Comparison of ENCODE assay signal across 18 cellular contexts in genomic region chr6:156980948-156981347, GRCh38.
DNase-seq lines count a peak whose midpoint lies in the region; ATAC-seq and TF ChIP-seq lines count a peak whose summit lies in the region.
"Had no signal": no experiment of that assay in that cellular context is flagged by ENCODE, and none has a peak within 500 bp of the region (broad histone marks: within the 10 kb centered on the region; RNA-seq: fewer than 3 reads in every experiment).

No MANE protein-coding gene starts in this region.

- no peaks in the 10 kb centered on the region for H3K9me2 ChIP-seq in OCI-LY7 (ENCODE audit: insufficient read depth, low read length)

- no peak overlapping the region for H2AFZ ChIP-seq in OCI-LY7 (ENCODE audit: low read length)
- H2AFZ ChIP-seq: hepatocyte had no signal

- no peak for ATAC-seq in natural killer cell
- no peak for ATAC-seq in natural killer cell treated with Interleukin-12 subunit alpha and Interleukin-12 subunit beta and Interleukin-15 and Interleukin-18, amount 100 ng/mL, for 72 hours
- no peak for ATAC-seq in memory B cell (ENCODE audit: low read depth)
- no peak for ATAC-seq in HG03342 (IDR thresholded peaks at IDR 0.05; ENCODE audit: unreplicated experiment)
- ATAC-seq: activated naive CD4-positive, alpha-beta T cell treated with anti-CD3 and anti-CD28 coated beads, Interleukin-2, amount 50 U/mL, for 72 hours; sciatic nerve had no signal

- H3K9me3 Mint-ChIP-seq in natural killer cell (no peaks in the 10 kb centered on the region), memory B cell (no peaks in the 10 kb centered on the region)
- H3K9me3 Mint-ChIP-seq in natural killer cell treated with Interleukin-12 subunit alpha and Interleukin-12 subunit beta and Interleukin-15 and Interleukin-18, amount 100 ng/mL, for 72 hours = no peaks in the 10 kb centered on the region
- H3K9me3 Mint-ChIP-seq: activated naive CD4-positive, alpha-beta T cell treated with anti-CD3 and anti-CD28 coated beads, Interleukin-2, amount 50 U/mL, for 72 hours; activated T-cell treated with anti-CD3 and anti-CD28 coated beads, Interleukin-2, amount 50 U/mL, for 24 hours had no signal

- no peaks in the 10 kb centered on the region for H3K27me3 Mint-ChIP-seq in natural killer cell (ENCODE audit: low read depth in 2 of 2)
- H3K27me3 Mint-ChIP-seq in natural killer cell treated with Interleukin-12 subunit alpha and Interleukin-12 subunit beta and Interleukin-15 and Interleukin-18, amount 100 ng/mL, for 72 hours = no peaks in the 10 kb centered on the region
- no peaks in the 10 kb centered on the region for H3K27me3 Mint-ChIP-seq in memory B cell
- H3K27me3 Mint-ChIP-seq: activated T-cell treated with anti-CD3 and anti-CD28 coated beads, Interleukin-2, amount 50 U/mL, for 24 hours had no signal

- H4K20me1 ChIP-seq in OCI-LY7 (ENCODE audit: insufficient read depth, low read length) = no peaks in the 10 kb centered on the region

- H3K4me3 Mint-ChIP-seq in natural killer cell (no peak overlapping the region), memory B cell (no peak overlapping the region)
- H3K4me3 Mint-ChIP-seq in natural killer cell treated with Interleukin-12 subunit alpha and Interleukin-12 subunit beta and Interleukin-15 and Interleukin-18, amount 100 ng/mL, for 72 hours = no peak overlapping the region
- H3K4me3 Mint-ChIP-seq: activated T-cell treated with anti-CD3 and anti-CD28 coated beads, Interleukin-2, amount 50 U/mL, for 24 hours had no signal

- peaks cover 90% of the 10 kb centered on the region for H3K4me1 ChIP-seq in OCI-LY7 (ENCODE audit: insufficient read depth, low read length, poor library complexity, severe bottlenecking)

- TF ChIP-seq CTCF in natural killer cell (IDR thresholded peaks at IDR 0.05) = no peak
- no peak for TF ChIP-seq CTCF in OCI-LY7 (conservative IDR thresholded peaks at IDR 0.05; ENCODE audit: low read length)

- H3K4me1 Mint-ChIP-seq in natural killer cell (peaks cover 84 to 88% of the 10 kb centered on the region in 2 donors), memory B cell (peaks cover 62% of the 10 kb centered on the region)
- H3K4me1 Mint-ChIP-seq in natural killer cell treated with Interleukin-12 subunit alpha and Interleukin-12 subunit beta and Interleukin-15 and Interleukin-18, amount 100 ng/mL, for 72 hours (ENCODE audit: low read depth in 2 of 2) = peaks cover 63 to 64% of the 10 kb centered on the region in 2 donors

- H3K36me3 ChIP-seq in OCI-LY7 (ENCODE audit: insufficient read depth, low read length) = no peaks in the 10 kb centered on the region
- H3K36me3 ChIP-seq: neutrophil had no signal

- DNase-seq in natural killer cell (no peak), OCI-LY7 (ENCODE audit: low spot score) (no peak), memory B cell (ENCODE audit: low spot score in 2 of 2) (no peak), D341Med (ENCODE audit: low spot score) (no peak), NCI-H187 treated with DMSO at 0.1 percent for 48 hours (lab: John Stamatoyannopoulos, UW) (no peak), substantia nigra (lab: John Stamatoyannopoulos, UW) (no peak)
- no peak for DNase-seq in natural killer cell treated with Interleukin-12 subunit alpha and Interleukin-12 subunit beta and Interleukin-15 and Interleukin-18, amount 100 ng/mL, for 72 hours (ENCODE audit: low spot score)
- DNase-seq: activated CD4-positive, alpha-beta T cell treated with anti-CD3 and anti-CD28 coated beads, Interleukin-2, amount 50 U/mL, for 4 hours; activated T-cell treated with anti-CD3 and anti-CD28 coated beads, Interleukin-2, amount 50 U/mL, for 24 hours; Calu3; GDM1; H7; RPMI8226 had no signal

- H3K79me2 ChIP-seq in OCI-LY7 (ENCODE audit: insufficient read depth, low read depth, low read length) = peaks cover 97% of the 10 kb centered on the region

- intact Hi-C loops in natural killer cell (cut with micrococcal nuclease) = no loop called here
- intact Hi-C loops in OCI-LY7 (cut with micrococcal nuclease; ENCODE audit: unreplicated experiment) = no loop called here

- no TSS peak for BruUV-seq in OCI-LY7 (replicated peaks; lab: Mats Ljungman, UMichigan)

- no peak overlapping the region for H3K4me3 ChIP-seq in OCI-LY7 (ENCODE audit: low read depth, low read length, poor library complexity, severe bottlenecking)
- H3K4me3 ChIP-seq: hepatocyte had no signal

- CTCF ChIA-PET in OCI-LY7 (lab: Charles Lee; ENCODE audit: unreplicated experiment) = no interaction called here

- H3K27ac Mint-ChIP-seq in natural killer cell (peak overlapping the region; percentile 33 to 56), memory B cell (peak overlapping the region; percentile 59)
- no peak overlapping the region for H3K27ac Mint-ChIP-seq in natural killer cell treated with Interleukin-12 subunit alpha and Interleukin-12 subunit beta and Interleukin-15 and Interleukin-18, amount 100 ng/mL, for 72 hours

- H3K9me3 ChIP-seq in OCI-LY7 (ENCODE audit: low read length) = no peaks in the 10 kb centered on the region
- H3K9me3 ChIP-seq: neutrophil had no signal

- POLR2A ChIA-PET in OCI-LY7 (lab: Charles Lee) = interaction anchor here (0.7 to 1.3 kb wide), 2 partner anchors 8 to 9 kb away, joined by 3 to 4 read pairs; no protein-coding TSS in a partner anchor

- H3K4me2 ChIP-seq in OCI-LY7 (ENCODE audit: low read length) = peak overlapping the region; percentile 7; the same call in 1 of the 2 replicates
- H3K4me2 ChIP-seq: hepatocyte had no signal

- H3K27ac ChIP-seq in OCI-LY7 (ENCODE audit: low read depth, low read length, poor library complexity, severe bottlenecking) (peak overlapping the region; percentile 7), substantia nigra (ENCODE audit: low read depth, low read length, poor library complexity, severe bottlenecking) (no peak overlapping the region)
- H3K27ac ChIP-seq: hepatocyte, neutrophil had no signal

- H3K36me3 Mint-ChIP-seq in natural killer cell (no peaks in the 10 kb centered on the region), memory B cell (peaks cover 1% of the 10 kb centered on the region)
- H3K36me3 Mint-ChIP-seq in natural killer cell treated with Interleukin-12 subunit alpha and Interleukin-12 subunit beta and Interleukin-15 and Interleukin-18, amount 100 ng/mL, for 72 hours = no peaks in the 10 kb centered on the region

Comparison
In these comparisons a context has a peak if more than half of its experiments do, and no peak if none do; other contexts are left out.
1. H3K27ac Mint-ChIP-seq: peak in natural killer cell (2 of 2) and memory B cell (single experiment); none in natural killer cell treated with Interleukin-12 subunit alpha and Interleukin-12 subunit beta and Interleukin-15 and Interleukin-18, amount 100 ng/mL, for 72 hours (0 of 2).